Comparison of ENCODE assay signal across 21 cellular contexts in genomic region chr12:41206298-41206697, GRCh38. TPM values are rescaled to one million over a fixed set of nuclear protein-coding genes. Genes with fewer than 3 reads are reported as not detected.
DNase-seq lines count a peak whose midpoint lies in the region; ATAC-seq and TF ChIP-seq lines count a peak whose summit lies in the region.
"Had no signal": no experiment of that assay in that cellular context is flagged by ENCODE, and none has a peak within 500 bp of the region (broad histone marks: within the 10 kb centered on the region; RNA-seq: fewer than 3 reads in every experiment).

No MANE protein-coding gene starts in this region.

- H3K27me3 Mint-ChIP-seq in WTC11 (ENCODE audit: low read depth), result no peaks in the 10 kb centered on the region
- H3K27me3 Mint-ChIP-seq in activated naive CD4-positive, alpha-beta T cell treated with anti-CD3 and anti-CD28 coated beads for 36 hours (ENCODE audit: low read depth), result no peaks in the 10 kb centered on the region
- H3K27me3 Mint-ChIP-seq: CD4-positive, CD25-positive, alpha-beta regulatory T cell had no signal

- ATAC-seq in WTC11 (no peak), gastroesophageal sphincter (no peak)
- ATAC-seq: GM23338 had no signal

- POLR2A ChIA-PET in WTC11 (lab: Charles Lee), result no interaction called here

- TF ChIP-seq POLR2A in gastroesophageal sphincter (IDR thresholded peaks at IDR 0.05) (no peak), sigmoid colon (IDR thresholded peaks at IDR 0.05) (no peak)

- H3K23ac ChIP-seq in mesendoderm (ENCODE audit: low read length), result no peak overlapping the region

- H4K5ac ChIP-seq in mesendoderm (ENCODE audit: low read length), result no peak overlapping the region

- no peaks in the 10 kb centered on the region for H3K9me3 ChIP-seq in gastroesophageal sphincter
- no peaks in the 10 kb centered on the region for H3K9me3 ChIP-seq in sigmoid colon
- H3K9me3 ChIP-seq: BE2C had no signal

- H3K27ac Mint-ChIP-seq in WTC11, result no peak overlapping the region
- no peak overlapping the region for H3K27ac Mint-ChIP-seq in activated naive CD4-positive, alpha-beta T cell treated with anti-CD3 and anti-CD28 coated beads for 36 hours
- H3K27ac Mint-ChIP-seq: CD4-positive, CD25-positive, alpha-beta regulatory T cell; CD8-positive, alpha-beta memory T cell; GM23338 had no signal

- TF ChIP-seq CTCF in WTC11 (IDR thresholded peaks at IDR 0.05) (no peak), gastroesophageal sphincter (IDR thresholded peaks at IDR 0.05) (no peak), sigmoid colon (IDR thresholded peaks at IDR 0.05) (no peak)

- H3K4me2 ChIP-seq in mesendoderm (ENCODE audit: low read length), result no peak overlapping the region
- H3K4me2 ChIP-seq: GM23338 had no signal

- H3K79me2 ChIP-seq in mesendoderm (ENCODE audit: control insufficient read depth, insufficient read depth, low read length), result no peaks in the 10 kb centered on the region

- H3K79me1 ChIP-seq in mesendoderm (ENCODE audit: low read length), result no peaks in the 10 kb centered on the region

- H4K8ac ChIP-seq in mesendoderm (ENCODE audit: low read depth, low read length), result no peak overlapping the region

- no peak overlapping the region for H2BK15ac ChIP-seq in mesendoderm (replicated peaks; ENCODE audit: low read depth)

- no peaks in the 10 kb centered on the region for H3K36me3 ChIP-seq in gastroesophageal sphincter
- H3K36me3 ChIP-seq in sigmoid colon, result no peaks in the 10 kb centered on the region
- H3K36me3 ChIP-seq in mesendoderm (ENCODE audit: control insufficient read depth, insufficient read depth, low read length), result no peaks in the 10 kb centered on the region
- H3K36me3 ChIP-seq: BE2C had no signal

- H2BK120ac ChIP-seq in mesendoderm (ENCODE audit: low read depth, low read length), result no peak overlapping the region

- peaks cover 0 to 49% (median 5%) of the 10 kb centered on the region in 3 donors for H3K4me1 ChIP-seq in gastroesophageal sphincter
- peaks cover 0 to 72% (median 28%) of the 10 kb centered on the region in 4 donors for H3K4me1 ChIP-seq in sigmoid colon
- H3K4me1 ChIP-seq in mesendoderm (ENCODE audit: control insufficient read depth, low read depth, low read length), result no peaks in the 10 kb centered on the region
- H3K4me1 ChIP-seq: BE2C had no signal

- H3K27ac ChIP-seq in gastroesophageal sphincter (peak overlapping the region; percentile 72 to 89 (median 80)), sigmoid colon (peak overlapping the region; percentile 69 to 80 (median 75)), mesendoderm (ENCODE audit: low read depth, low read length) (no peak overlapping the region)
- H3K27ac ChIP-seq: HL-60 had no signal

- no peak overlapping the region for H2BK5ac ChIP-seq in mesendoderm (ENCODE audit: low read length)

- H2AK5ac ChIP-seq in mesendoderm (ENCODE audit: low read length), result no peak overlapping the region

- H3K9ac ChIP-seq in mesendoderm (ENCODE audit: low read length), result no peak overlapping the region

- no peak overlapping the region for H3K4me3 Mint-ChIP-seq in WTC11
- H3K4me3 Mint-ChIP-seq in activated naive CD4-positive, alpha-beta T cell treated with anti-CD3 and anti-CD28 coated beads for 36 hours, result no peak overlapping the region
- H3K4me3 Mint-ChIP-seq: CD4-positive, CD25-positive, alpha-beta regulatory T cell; CD8-positive, alpha-beta memory T cell; GM23338 had no signal

- intact Hi-C loops in sigmoid colon (cut with DNase I), result no loop called here
- intact Hi-C loops in activated naive CD4-positive, alpha-beta T cell treated with anti-CD3 and anti-CD28 coated beads for 36 hours (cut with micrococcal nuclease), result no loop called here

- H3K4me1 Mint-ChIP-seq in WTC11, result peaks cover 3% of the 10 kb centered on the region; the same call in 1 of the 2 replicates
- H3K4me1 Mint-ChIP-seq in activated naive CD4-positive, alpha-beta T cell treated with anti-CD3 and anti-CD28 coated beads for 36 hours (ENCODE audit: low read depth), result no peaks in the 10 kb centered on the region
- H3K4me1 Mint-ChIP-seq: CD4-positive, CD25-positive, alpha-beta regulatory T cell; CD8-positive, alpha-beta memory T cell had no signal

- no peak overlapping the region for H3K4ac ChIP-seq in mesendoderm (ENCODE audit: low read depth, low read length)

- no peak overlapping the region for H3K18ac ChIP-seq in mesendoderm (ENCODE audit: low read length)

- H3K4me3 ChIP-seq in gastroesophageal sphincter (no peak overlapping the region), sigmoid colon (no peak overlapping the region), mesendoderm (ENCODE audit: low read length) (no peak overlapping the region)
- H3K4me3 ChIP-seq: GM23338 had no signal

- WGBS in gastroesophageal sphincter (ENCODE audit: low coverage in 1 of 2), 2 donors, result 40 to 67% methylated on average over 1 of the region's 1 CpG
- WGBS in sigmoid colon, 2 donors, result 58 to 88% methylated on average over 1 of the region's 1 CpG
- no CpG with 5 or more reads among the region's 1 CpG for WGBS in mesendoderm (ENCODE audit: extremely low coverage, insufficient coverage, low lambda C conversion rate)

- H3K27me3 ChIP-seq in gastroesophageal sphincter (no peaks in the 10 kb centered on the region), sigmoid colon (no peaks in the 10 kb centered on the region), mesendoderm (ENCODE audit: insufficient read depth, low read length, poor library complexity) (no peaks in the 10 kb centered on the region)
- H3K27me3 ChIP-seq: BE2C had no signal

- no peaks in the 10 kb centered on the region for H3K9me3 Mint-ChIP-seq in WTC11
- H3K9me3 Mint-ChIP-seq in activated naive CD4-positive, alpha-beta T cell treated with anti-CD3 and anti-CD28 coated beads for 36 hours, result no peaks in the 10 kb centered on the region
- H3K9me3 Mint-ChIP-seq: GM23338 had no signal

- H3K36me3 Mint-ChIP-seq in WTC11, result no peaks in the 10 kb centered on the region
- H3K36me3 Mint-ChIP-seq in activated naive CD4-positive, alpha-beta T cell treated with anti-CD3 and anti-CD28 coated beads for 36 hours (ENCODE audit: low read depth), result no peaks in the 10 kb centered on the region
- H3K36me3 Mint-ChIP-seq: CD4-positive, CD25-positive, alpha-beta regulatory T cell; CD8-positive, alpha-beta memory T cell had no signal

- TF ChIP-seq EP300 in gastroesophageal sphincter (IDR thresholded peaks at IDR 0.05), result no peak
- no peak for TF ChIP-seq EP300 in sigmoid colon (IDR thresholded peaks at IDR 0.05)

- CTCF ChIA-PET in WTC11 (lab: Charles Lee), result no interaction called here
- CTCF ChIA-PET in activated naive CD4-positive, alpha-beta T cell treated with anti-CD3 and anti-CD28 coated beads for 36 hours (lab: Charles Lee), result interaction anchor here (0.6 kb wide), 1 partner anchor 1159 kb away, joined by 3 read pairs; no protein-coding TSS in a partner anchor

- DNase-seq in WTC11 (ENCODE audit: low spot score) (no peak), sigmoid colon (no peak), mesendoderm (no peak), NCI-H1105 (lab: John Stamatoyannopoulos, UW) (no peak)
- DNase-seq in activated naive CD4-positive, alpha-beta T cell treated with anti-CD3 and anti-CD28 coated beads for 36 hours, result no peak
- DNase-seq in effector CD8-positive, alpha-beta T cell (lab: John Stamatoyannopoulos, UW), result no peak
- DNase-seq: ACHN; BE2C; C1 segment of cervical spinal cord; CD4-positive, CD25-positive, alpha-beta regulatory T cell; CD8-positive, alpha-beta memory T cell; COR-L47; DMS 273 treated with DMSO at 0.1 percent for 48 hours; DMS53; DND-41; HCEC 1CT; IMR-90 had no signal

- H3K56ac ChIP-seq in mesendoderm (ENCODE audit: low read length), result no peak overlapping the region

TF ChIP-seq in WTC11, 78 proteins besides CTCF, POLR2A, EP300 and RAD21:
- TF ChIP-seq HMGA2 (CRISPR knock-in tag; IDR thresholded peaks at IDR 0.05) (peak; percentile 97), FOXP1 (CRISPR knock-in tag; IDR thresholded peaks at IDR 0.05; ENCODE audit: borderline replicate concordance) (no peak)

RNA-seq across cellular contexts. Expression of gene PDZRN4, which starts 18.2 kb away (rescaled TPM):
- total RNA-seq in WTC11 (2021) (0.09 TPM in 1 of 3 replicates, not detected in the others), gastroesophageal sphincter (10 to 100 TPM; 32.0 to 87.8 (median 50.8) TPM), sigmoid colon (10 to 100 TPM; 71.5 to 98.1 (median 87.7) TPM)
- polyA plus RNA-seq in sigmoid colon, result 1 to 10 TPM in 2 of 3 donors, under 1 TPM in 1; 0.23 to 1.8 (median 1.7) TPM
- not detected for total RNA-seq in activated naive CD4-positive, alpha-beta T cell treated with anti-CD3 and anti-CD28 coated beads for 36 hours
- 0.14 TPM for polyA plus RNA-seq in mesendoderm (2013, experiment 1 of 2)
- polyA plus RNA-seq in mesendoderm (2013, experiment 2 of 2), result 0.06 TPM
- total RNA-seq: CD4-positive, CD25-positive, alpha-beta regulatory T cell; CD8-positive, alpha-beta memory T cell; HT1080; IMR-90 had no signal
- polyA plus RNA-seq: CD4-positive, CD25-positive, alpha-beta regulatory T cell; CD8-positive, alpha-beta memory T cell; GM23338; IMR-90 had no signal

Comparison
In these comparisons a context has a peak if more than half of its experiments do, and no peak if none do; other contexts are left out.
1. RNA of gene PDZRN4, which starts 18.2 kb away (total RNA-seq): 71.5 to 98.1 TPM in sigmoid colon and 32.0 to 87.8 TPM in gastroesophageal sphincter; 0.09 TPM in WTC11 and not detected in activated naive CD4-positive, alpha-beta T cell treated with anti-CD3 and anti-CD28 coated beads for 36 hours; every median in the first group is over 10 times any median in the second.